19 cellular contexts compared by ENCODE assay signal in genomic region chr9:94979904-94980507, GRCh38.
"Had no signal": no experiment of that assay in that cellular context is flagged by ENCODE, and none has a peak within 500 bp of the region (broad histone marks: within the 10 kb centered on the region; RNA-seq: fewer than 3 reads in every experiment).

No MANE protein-coding gene starts in this region.

- H3K27ac ChIP-seq: brain microvascular endothelial cell, coronary artery, suprapubic skin, transverse colon had no signal

- H3K4me1 Mint-ChIP-seq: activated B cell treated with CpG ODN at 0.5 μM for 24 hours had no signal

- H3K4me3 ChIP-seq: coronary artery, skin epidermis, suprapubic skin, transverse colon had no signal

- DNase-seq: activated B cell treated with CpG ODN at 0.5 μM for 24 hours; activated CD4-positive, alpha-beta T cell treated with anti-CD3 and anti-CD28 coated beads for 4 hours; activated CD8-positive, alpha-beta T cell treated with anti-CD3 and anti-CD28 coated beads for 36 hours; activated naive CD4-positive, alpha-beta T cell treated with Interleukin-2 at 50 U/mL for 16 hours; activated naive CD8-positive, alpha-beta T cell treated with anti-CD3 and anti-CD28 coated beads, Interleukin-2, amount 10 ng/mL, durations not matched to agents 7 days and 5 days; activated T-cell treated with anti-CD3 and anti-CD28 coated beads, Interleukin-2, amount 50 U/mL, for 24 hours; brain microvascular endothelial cell; left ventricle myocardium superior; mesenchymal stem cell; stimulated activated CD4-positive, alpha-beta T cell treated with anti-CD3 and anti-CD28 coated beads, Interleukin-15, amount 100 ng/mL, for 24 hours; stimulated activated CD4-positive, alpha-beta T cell treated with anti-CD3 and anti-CD28 coated beads, Interleukin-2, amount 100 ng/mL, for 48 hours; transverse colon had no signal

- H3K27me3 Mint-ChIP-seq: activated B cell treated with CpG ODN at 0.5 μM for 24 hours; activated CD8-positive, alpha-beta T cell treated with anti-CD3 and anti-CD28 coated beads for 36 hours; activated naive CD8-positive, alpha-beta T cell treated with anti-CD3 and anti-CD28 coated beads, Interleukin-2, amount 10 ng/mL, durations not matched to agents 7 days and 5 days; activated T-cell treated with anti-CD3 and anti-CD28 coated beads, Interleukin-2, amount 50 U/mL, for 24 hours; progenitor cell of endocrine pancreas; stimulated activated naive CD8-positive, alpha-beta T cell treated with anti-CD3 and anti-CD28 coated beads, Interleukin-15, Interleukin-2, amounts not matched to agents 100 ng/mL and 50 ng/mL, for 24 hours had no signal

- H3K27me3 ChIP-seq: brain microvascular endothelial cell, suprapubic skin, transverse colon had no signal

- H3K9me3 Mint-ChIP-seq: activated B cell treated with CpG ODN at 0.5 μM for 24 hours; activated CD8-positive, alpha-beta T cell treated with anti-CD3 and anti-CD28 coated beads for 36 hours; activated naive CD8-positive, alpha-beta T cell treated with anti-CD3 and anti-CD28 coated beads, Interleukin-2, amount 10 ng/mL, durations not matched to agents 7 days and 5 days; activated T-cell treated with anti-CD3 and anti-CD28 coated beads, Interleukin-2, amount 50 U/mL, for 24 hours; activated T-helper 2 cell treated with anti-CD3 and anti-CD28 coated beads, Interferon-gamma antibody, Interleukin-2, Interleukin-4, amounts not matched to agents 10 μg/mL and 5 μg/mL and 100 μg/mL, durations not matched to agents 14 hours and 24 hours and 36 hours; stimulated activated naive CD8-positive, alpha-beta T cell treated with anti-CD3 and anti-CD28 coated beads, Interleukin-15, Interleukin-2, amounts not matched to agents 100 ng/mL and 50 ng/mL, for 24 hours; T-helper 2 cell treated with Interferon-gamma antibody and Interleukin-4, amounts not matched to agents 5 μg/mL and 100 μg/mL, for 36 hours had no signal

- H3K36me3 Mint-ChIP-seq: activated naive CD8-positive, alpha-beta T cell treated with anti-CD3 and anti-CD28 coated beads, Interleukin-2, amount 10 ng/mL, durations not matched to agents 7 days and 5 days had no signal

- H3K27ac Mint-ChIP-seq: activated B cell treated with CpG ODN at 0.5 μM for 24 hours; activated CD8-positive, alpha-beta T cell treated with anti-CD3 and anti-CD28 coated beads for 36 hours; activated naive CD8-positive, alpha-beta T cell treated with anti-CD3 and anti-CD28 coated beads, Interleukin-2, amount 10 ng/mL, durations not matched to agents 7 days and 5 days; activated T-cell treated with anti-CD3 and anti-CD28 coated beads, Interleukin-2, amount 50 U/mL, for 24 hours; activated T-helper 2 cell treated with anti-CD3 and anti-CD28 coated beads, Interferon-gamma antibody, Interleukin-2, Interleukin-4, amounts not matched to agents 10 μg/mL and 5 μg/mL and 100 μg/mL, durations not matched to agents 14 hours and 24 hours and 36 hours; stimulated activated naive CD8-positive, alpha-beta T cell treated with anti-CD3 and anti-CD28 coated beads, Interleukin-15, Interleukin-2, amounts not matched to agents 100 ng/mL and 50 ng/mL, for 24 hours; T-helper 2 cell treated with Interferon-gamma antibody and Interleukin-4, amounts not matched to agents 5 μg/mL and 100 μg/mL, for 36 hours had no signal

- H3K9me3 ChIP-seq: suprapubic skin, transverse colon had no signal

- H3K36me3 ChIP-seq: brain microvascular endothelial cell, transverse colon had no signal

- ATAC-seq: activated CD8-positive, alpha-beta T cell treated with anti-CD3 and anti-CD28 coated beads for 36 hours; left ventricle myocardium superior had no signal

- H3K4me3 Mint-ChIP-seq: activated B cell treated with CpG ODN at 0.5 μM for 24 hours; activated CD8-positive, alpha-beta T cell treated with anti-CD3 and anti-CD28 coated beads for 36 hours; activated naive CD8-positive, alpha-beta T cell treated with anti-CD3 and anti-CD28 coated beads, Interleukin-2, amount 10 ng/mL, durations not matched to agents 7 days and 5 days; activated T-cell treated with anti-CD3 and anti-CD28 coated beads, Interleukin-2, amount 50 U/mL, for 24 hours; stimulated activated naive CD8-positive, alpha-beta T cell treated with anti-CD3 and anti-CD28 coated beads, Interleukin-15, Interleukin-2, amounts not matched to agents 100 ng/mL and 50 ng/mL, for 24 hours; T-helper 2 cell treated with Interferon-gamma antibody and Interleukin-4, amounts not matched to agents 5 μg/mL and 100 μg/mL, for 36 hours had no signal

- H3K4me1 ChIP-seq: suprapubic skin, transverse colon had no signal
